8 cellular contexts compared by ENCODE assay signal in genomic region chr17:30379303-30380105, GRCh38. TPM values are rescaled to one million over a fixed set of nuclear protein-coding genes. Genes with fewer than 3 reads are reported as not detected.
DNase-seq lines count a peak whose midpoint lies in the region; ATAC-seq and TF ChIP-seq lines count a peak whose summit lies in the region.

No MANE protein-coding gene starts in this region.

- H3K9me3 ChIP-seq in SK-N-SH (no peaks in the 10 kb centered on the region), iPS-20b (ENCODE audit: insufficient read depth, low read depth, low read length) (no peaks in the 10 kb centered on the region)

- no peaks in the 10 kb centered on the region for H3F3A ChIP-seq in SK-N-SH (replicated peaks; ENCODE audit: insufficient read depth)

- peak overlapping the region; percentile 80 for H3K9ac ChIP-seq in SK-N-SH
- H3K9ac ChIP-seq in iPS-20b (ENCODE audit: low read depth, low read length): peak overlapping the region; percentile 70; the same call in 1 of the 2 replicates

- POLR2A ChIA-PET in SK-N-SH (lab: Yijun Ruan, JAX): interaction anchor here (0.5 to 1.4 kb wide), 2 partner anchors 15 to 25 kb away, joined by 4 read pairs; no protein-coding TSS in a partner anchor

- peaks cover 54% of the 10 kb centered on the region for H3K79me2 ChIP-seq in SK-N-SH (ENCODE audit: insufficient read depth)

- H3K36me3 ChIP-seq in SK-N-SH (replicated peaks in 1 of 2; ENCODE audit: control insufficient read depth in 1 of 2, insufficient read depth in 2 of 2, low read length in 1 of 2): no peaks in the 10 kb centered on the region
- no peaks in the 10 kb centered on the region for H3K36me3 ChIP-seq in iPS-20b (ENCODE audit: insufficient read depth, low read depth, low read length)

- peak overlapping the region; percentile 20 to 91 (median 81) for H3K27ac Mint-ChIP-seq in brain

- peaks cover 23% of the 10 kb centered on the region; the same call in 1 of the 2 replicates for H4K20me1 ChIP-seq in SK-N-SH (ENCODE audit: insufficient read depth)

- 4% methylated on average over 9 of the region's 69 CpGs for WGBS in SK-N-SH (ENCODE audit: low lambda C conversion rate)

- H3K4me1 Mint-ChIP-seq in brain: peaks cover 66% of the 10 kb centered on the region

- H3K4me3 Mint-ChIP-seq in brain: peak overlapping the region; percentile 86 to 94 (median 92)

- peaks cover 6% of the 10 kb centered on the region for H3K27me3 Mint-ChIP-seq in brain

- no peak for TF ChIP-seq RAD21 in SK-N-SH (IDR thresholded peaks at IDR 0.05; ENCODE audit: low read length)

- H3K9me2 ChIP-seq in SK-N-SH: no peaks in the 10 kb centered on the region

- no peaks in the 10 kb centered on the region for H3K9me3 Mint-ChIP-seq in brain

- H3K36me3 Mint-ChIP-seq in brain: no peaks in the 10 kb centered on the region

- H3K4me2 ChIP-seq in SK-N-SH: peak overlapping the region; percentile 92

- TF ChIP-seq EP300 in SK-N-SH (IDR thresholded peaks at IDR 0.05; ENCODE audit: borderline replicate concordance in 1 of 2, low read depth in 1 of 2, low read length in 1 of 2): no peak

- peaks cover 5 to 21% of the 10 kb centered on the region in 2 experiments; a peak in 3 of 4 replicates for H3K4me1 ChIP-seq in SK-N-SH (ENCODE audit: control insufficient read depth in 1 of 2, insufficient read depth in 2 of 2, low read depth in 1 of 2, low read length in 1 of 2)
- H3K4me1 ChIP-seq in iPS-20b (ENCODE audit: insufficient read depth, low read length): peaks cover 40% of the 10 kb centered on the region

- peak; percentile 9 for ATAC-seq in GM18499 (IDR thresholded peaks at IDR 0.05; ENCODE audit: insufficient read depth, unreplicated experiment)
- ATAC-seq in HG02852 (IDR thresholded peaks at IDR 0.05; ENCODE audit: unreplicated experiment): peak; percentile 14

- H3K4me3 ChIP-seq in SK-N-SH (ENCODE audit: low read depth in 2 of 2, low read length in 1 of 2) (peak overlapping the region; percentile 70 to 95), iPS-20b (ENCODE audit: low read length) (peak overlapping the region; percentile 93)

- peak overlapping the region; percentile 98 for H2AFZ ChIP-seq in SK-N-SH (ENCODE audit: low read depth)

- H3K27ac ChIP-seq in SK-N-SH (ENCODE audit: low read depth in 2 of 2, low read length in 1 of 2) (peak overlapping the region; percentile 62 to 84; a peak in 3 of 4 replicates), iPS-20b (ENCODE audit: low read length) (no peak overlapping the region)

- CTCF ChIA-PET in SK-N-SH (lab: Yijun Ruan, JAX): interaction anchor here (0.9 to 1.6 kb wide), 6 partner anchors 11 to 254 kb away, joined by 3 to 5 read pairs (median 4); no protein-coding TSS in a partner anchor

- no peaks in the 10 kb centered on the region for H3K27me3 ChIP-seq in SK-N-SH (ENCODE audit: insufficient read depth)
- H3K27me3 ChIP-seq in iPS-20b (ENCODE audit: insufficient read depth, low read length): peaks cover 52% of the 10 kb centered on the region

- no peak for TF ChIP-seq CTCF in SK-N-SH (IDR thresholded peaks at IDR 0.05)
- no peak for TF ChIP-seq CTCF in brain (conservative IDR thresholded peaks at IDR 0.05)

- DNase-seq in SK-N-SH: peak; percentile 71
- peak; percentile 30 to 43 for DNase-seq in stimulated activated CD4-positive, alpha-beta T cell treated with anti-CD3 and anti-CD28 coated beads, Interleukin-2, amount 100 ng/mL, for 24 hours
- no peak for DNase-seq in mucosa of gallbladder (ENCODE audit: low spot score)
- no peak for DNase-seq in NCI-H187 (lab: John Stamatoyannopoulos, UW)

TF ChIP-seq in SK-N-SH, 30 proteins besides CTCF, POLR2A, EP300 and RAD21:
- TF ChIP-seq ZBTB33 (IDR thresholded peaks at IDR 0.05; ENCODE audit: borderline replicate concordance, low read depth): no peak
- TF ChIP-seq GABPA (IDR thresholded peaks at IDR 0.05; ENCODE audit: low read depth): no peak

RNA-seq across cellular contexts. Expression of gene CPD, which starts 0.8 kb away (rescaled TPM):
- polyA plus RNA-seq in SK-N-SH (2012; rRNA removed) (12.5 and 16.5 TPM in 2 replicates), brain (ENCODE audit: insufficient read depth, low read depth, low replicate concordance) (26.8 TPM)
- 20.7 and 20.8 TPM in 2 replicates for polyA plus RNA-seq in SK-N-SH (2012; cell fraction: cytosol; rRNA removed)
- polyA plus RNA-seq in SK-N-SH (2012; cell fraction: nucleus; rRNA removed): 8.2 and 14.7 TPM in 2 replicates
- 223 TPM for total RNA-seq in mucosa of gallbladder

RNA-seq across cellular contexts. Expression of gene TMIGD1, which starts 45.6 kb away (rescaled TPM):
- polyA plus RNA-seq in SK-N-SH (2012; rRNA removed) (not detected in 2 replicates), brain (ENCODE audit: insufficient read depth, low read depth, low replicate concordance) (not detected)
- not detected in 2 replicates for polyA plus RNA-seq in SK-N-SH (2012; cell fraction: cytosol; rRNA removed)
- not detected in 2 replicates for polyA plus RNA-seq in SK-N-SH (2012; cell fraction: nucleus; rRNA removed)
- not detected for total RNA-seq in mucosa of gallbladder

Comparison
In these comparisons a context has a peak if more than half of its experiments do, and no peak if none do; other contexts are left out.
1. DNase-seq: peak in SK-N-SH (single experiment) and stimulated activated CD4-positive, alpha-beta T cell treated with anti-CD3 and anti-CD28 coated beads, Interleukin-2, amount 100 ng/mL, for 24 hours (2 of 2); none in mucosa of gallbladder (single experiment) and NCI-H187 (0 of 2).